1 cellular context compared by ENCODE assay signal in genomic region chr20:1638643-1639042, GRCh38.
TF ChIP-seq lines count a peak whose summit lies in the region.

No MANE protein-coding gene starts in this region.

TF ChIP-seq in HEK293, 187 proteins besides CTCF, POLR2A, EP300 and RAD21:
- peak; percentile 64 for TF ChIP-seq ZNF146 (tag by site-specific recombination; IDR thresholded peaks at IDR 0.05)
